ENCODE assay signal across 8 cellular contexts in genomic region chr1:94068096-94068830, GRCh38. TPM values are rescaled to one million over a fixed set of nuclear protein-coding genes. Genes with fewer than 3 reads are reported as not detected.
A peak's percentile ranks its signal among the peaks of the same experiment; 100 is the strongest.
DNase-seq lines count a peak whose midpoint lies in the region; ATAC-seq and TF ChIP-seq lines count a peak whose summit lies in the region.
"Had no signal": no experiment of that assay in that cellular context is flagged by ENCODE, and none has a peak within 500 bp of the region (broad histone marks: within the 10 kb centered on the region; RNA-seq: fewer than 3 reads in every experiment).

No MANE protein-coding gene starts in this region.

- H3K27me3 Mint-ChIP-seq in HFFc6 (ENCODE audit: insufficient read depth) = no peaks in the 10 kb centered on the region; the same call in 1 of the 2 replicates
- peaks cover 9% of the 10 kb centered on the region for H3K27me3 Mint-ChIP-seq in stimulated activated naive CD8-positive, alpha-beta T cell treated with anti-CD3 and anti-CD28 coated beads, Interleukin-15, amount 100 ng/mL, for 72 hours

- H3K9me3 Mint-ChIP-seq in HFFc6 = no peaks in the 10 kb centered on the region
- no peaks in the 10 kb centered on the region for H3K9me3 Mint-ChIP-seq in stimulated activated naive CD8-positive, alpha-beta T cell treated with anti-CD3 and anti-CD28 coated beads, Interleukin-15, amount 100 ng/mL, for 72 hours
- H3K9me3 Mint-ChIP-seq: naive thymus-derived CD4-positive, alpha-beta T cell had no signal

- ATAC-seq in stimulated activated naive CD8-positive, alpha-beta T cell treated with anti-CD3 and anti-CD28 coated beads, Interleukin-15, amount 100 ng/mL, for 72 hours = peak; percentile 30
- ATAC-seq: naive thymus-derived CD4-positive, alpha-beta T cell had no signal

- no peaks in the 10 kb centered on the region for H3K36me3 Mint-ChIP-seq in HFFc6 (ENCODE audit: low read depth)
- H3K36me3 Mint-ChIP-seq: naive thymus-derived CD4-positive, alpha-beta T cell had no signal

- peaks cover 48% of the 10 kb centered on the region for H3K4me1 Mint-ChIP-seq in HFFc6 (ENCODE audit: low read depth)
- peaks cover 14% of the 10 kb centered on the region for H3K4me1 Mint-ChIP-seq in stimulated activated naive CD8-positive, alpha-beta T cell treated with anti-CD3 and anti-CD28 coated beads, Interleukin-15, amount 100 ng/mL, for 72 hours

- TF ChIP-seq CTCF in HFFc6 (IDR thresholded peaks at IDR 0.05) = no peak

- DNase-seq in HFFc6 (peak; percentile 47), SW480 (ENCODE audit: low spot score) (peak; percentile 98), kidney glomerular epithelial cell (lab: John Stamatoyannopoulos, UW) (peak; percentile 48), medulla oblongata (ENCODE audit: extremely low spot score) (no peak), NCI-H2227 treated with DMSO at 0.1 percent for 48 hours (lab: John Stamatoyannopoulos, UW) (no peak), SKM-1 treated with dmso at 0.1 percent for 144 hours (lab: John Stamatoyannopoulos, UW; ENCODE audit: unreplicated experiment) (no peak)
- DNase-seq in stimulated activated naive CD8-positive, alpha-beta T cell treated with anti-CD3 and anti-CD28 coated beads, Interleukin-15, amount 100 ng/mL, for 72 hours = no peak
- DNase-seq: naive thymus-derived CD4-positive, alpha-beta T cell had no signal

- H3K27ac Mint-ChIP-seq in HFFc6 = no peak overlapping the region
- H3K27ac Mint-ChIP-seq in stimulated activated naive CD8-positive, alpha-beta T cell treated with anti-CD3 and anti-CD28 coated beads, Interleukin-15, amount 100 ng/mL, for 72 hours = no peak overlapping the region
- H3K27ac Mint-ChIP-seq: naive thymus-derived CD4-positive, alpha-beta T cell had no signal

- no peak overlapping the region for H3K4me3 Mint-ChIP-seq in HFFc6
- H3K4me3 Mint-ChIP-seq in stimulated activated naive CD8-positive, alpha-beta T cell treated with anti-CD3 and anti-CD28 coated beads, Interleukin-15, amount 100 ng/mL, for 72 hours = no peak overlapping the region
- H3K4me3 Mint-ChIP-seq: naive thymus-derived CD4-positive, alpha-beta T cell had no signal

RNA-seq across cellular contexts. Expression of gene ABCA4, which starts 52.7 kb away (rescaled TPM):
- under 1 TPM in 3 of 6 experiments, not detected in 3; 0.03 to 0.09 (median 0.05) TPM for total RNA-seq in HFFc6 (2021; fragmentation: NEBNext Ultra II Directional; extraction: Animal tissue kit (Norgen Biotek cat#: 25700))
- total RNA-seq: naive thymus-derived CD4-positive, alpha-beta T cell had no signal

Comparison
In these comparisons a context has a peak if more than half of its experiments do, and no peak if none do; other contexts are left out.
1. DNase-seq: peak in HFFc6 (single experiment), SW480 (single experiment) and kidney glomerular epithelial cell (single experiment); none in stimulated activated naive CD8-positive, alpha-beta T cell treated with anti-CD3 and anti-CD28 coated beads, Interleukin-15, amount 100 ng/mL, for 72 hours (0 of 2), medulla oblongata (single experiment), NCI-H2227 treated with DMSO at 0.1 percent for 48 hours (single experiment) and SKM-1 treated with dmso at 0.1 percent for 144 hours (single experiment).